ENCODE assay signal across 14 cellular contexts in genomic region chr4:185837415-185838103, GRCh38. TPM values are rescaled to one million over a fixed set of nuclear protein-coding genes. Genes with fewer than 3 reads are reported as not detected.
A peak's percentile ranks its signal among the peaks of the same experiment; 100 is the strongest.
DNase-seq lines count a peak whose midpoint lies in the region; TF ChIP-seq lines count a peak whose summit lies in the region.
"Had no signal": no experiment of that assay in that cellular context is flagged by ENCODE, and none has a peak within 500 bp of the region (broad histone marks: within the 10 kb centered on the region; RNA-seq: fewer than 3 reads in every experiment).

No MANE protein-coding gene starts in this region.

- POLR2A ChIA-PET in SK-N-SH (lab: Yijun Ruan, JAX), result no interaction called here

- peaks cover 13% of the 10 kb centered on the region for H3K4me1 Mint-ChIP-seq in neural progenitor cell

- CTCF ChIA-PET in SK-N-SH (lab: Yijun Ruan, JAX), result interaction anchor here (1.0 kb wide), 1 partner anchor 240 kb away, joined by 3 read pairs; no protein-coding TSS in a partner anchor

- H3K4me2 ChIP-seq in SK-N-SH, result no peak overlapping the region
- H3K4me2 ChIP-seq in neural progenitor cell, result peak overlapping the region; percentile 28

- peaks cover 22% of the 10 kb centered on the region for H3F3A ChIP-seq in SK-N-SH (replicated peaks; ENCODE audit: insufficient read depth)
- peaks cover 57% of the 10 kb centered on the region for H3F3A ChIP-seq in neural progenitor cell (ENCODE audit: low read depth)

- TF ChIP-seq EP300 in SK-N-SH (IDR thresholded peaks at IDR 0.05; ENCODE audit: borderline replicate concordance in 1 of 2, low read depth in 1 of 2, low read length in 1 of 2), result no peak

- H3K27me3 ChIP-seq in ACC112 (ENCODE audit: insufficient read depth, low read length) (no peaks in the 10 kb centered on the region), SK-N-SH (ENCODE audit: insufficient read depth) (no peaks in the 10 kb centered on the region), neural progenitor cell (no peaks in the 10 kb centered on the region)
- H3K27me3 ChIP-seq: neutrophil had no signal

- 84% methylated on average over 4 of the region's 4 CpGs for WGBS in SK-N-SH (ENCODE audit: low lambda C conversion rate)

- peaks cover 3% of the 10 kb centered on the region for H3K36me3 Mint-ChIP-seq in neural progenitor cell

- no peak for TF ChIP-seq RAD21 in SK-N-SH (IDR thresholded peaks at IDR 0.05; ENCODE audit: low read length)

- H3K4me3 Mint-ChIP-seq in neural progenitor cell, result no peak overlapping the region
- H3K4me3 Mint-ChIP-seq: activated CD8-positive, alpha-beta T cell treated with anti-CD3 and anti-CD28 coated beads, Interleukin-2, amount 10 ng/mL, durations not matched to agents 7 days and 5 days; effector memory CD8-positive, alpha-beta T cell; HFFc6 had no signal

- H3K4me3 ChIP-seq in ACC112 (ENCODE audit: low read depth, low read length) (no peak overlapping the region), SK-N-SH (ENCODE audit: low read depth in 2 of 2, low read length in 1 of 2) (no peak overlapping the region), fibroblast of the aortic adventitia (ENCODE audit: low read depth, low read length) (no peak overlapping the region), neural progenitor cell (no peak overlapping the region)

- DNase-seq in SK-N-SH (no peak), fibroblast of the aortic adventitia (ENCODE audit: low read depth) (peak; percentile 8), neural progenitor cell (ENCODE audit: low spot score) (no peak), EL (no peak), OCI-M2 (lab: John Stamatoyannopoulos, UW; ENCODE audit: unreplicated experiment) (no peak), NCI-H345 treated with DMSO at 0.1 percent for 48 hours (lab: John Stamatoyannopoulos, UW; ENCODE audit: unreplicated experiment) (no peak)
- no peak for DNase-seq in stimulated activated CD4-positive, alpha-beta T cell treated with anti-CD3 and anti-CD28 coated beads, Interleukin-2, amount 100 ng/mL, for 48 hours
- DNase-seq: activated CD8-positive, alpha-beta T cell treated with anti-CD3 and anti-CD28 coated beads, Interleukin-2, amount 10 ng/mL, durations not matched to agents 7 days and 5 days; effector memory CD8-positive, alpha-beta T cell; HFFc6; SHP77 had no signal

- TF ChIP-seq CTCF in SK-N-SH (IDR thresholded peaks at IDR 0.05), result no peak
- TF ChIP-seq CTCF in fibroblast of the aortic adventitia (IDR thresholded peaks at IDR 0.05; ENCODE audit: insufficient read depth, low read length), result no peak
- TF ChIP-seq CTCF in neural progenitor cell (IDR thresholded peaks at IDR 0.05), result no peak

- H2AFZ ChIP-seq in ACC112 (ENCODE audit: low read length, unreplicated experiment) (peak overlapping the region; percentile 20), SK-N-SH (ENCODE audit: low read depth) (peak overlapping the region; percentile 53; the same call in 1 of the 2 replicates), neural progenitor cell (replicated peaks) (peak overlapping the region; percentile 75)

- H3K27ac ChIP-seq in ACC112 (ENCODE audit: low read depth, low read length) (peak overlapping the region; percentile 95), SK-N-SH (ENCODE audit: low read depth in 2 of 2, low read length in 1 of 2) (peak overlapping the region in 1 of 2 experiments; percentile 94; a peak in 2 of 4 replicates), neural progenitor cell (peak overlapping the region; percentile 13)
- H3K27ac ChIP-seq: HL-60, neutrophil had no signal

- H3K9ac ChIP-seq in SK-N-SH (no peak overlapping the region), neural progenitor cell (no peak overlapping the region)

- H3K27ac Mint-ChIP-seq in neural progenitor cell, result peak overlapping the region; percentile 92
- H3K27ac Mint-ChIP-seq: activated CD8-positive, alpha-beta T cell treated with anti-CD3 and anti-CD28 coated beads, Interleukin-2, amount 10 ng/mL, durations not matched to agents 7 days and 5 days; effector memory CD8-positive, alpha-beta T cell; HFFc6 had no signal

- H3K36me3 ChIP-seq in ACC112 (ENCODE audit: insufficient read depth, low read length) (no peaks in the 10 kb centered on the region), SK-N-SH (replicated peaks in 1 of 2; ENCODE audit: control insufficient read depth in 1 of 2, insufficient read depth in 2 of 2, low read length in 1 of 2) (no peaks in the 10 kb centered on the region), neural progenitor cell (no peaks in the 10 kb centered on the region)
- H3K36me3 ChIP-seq: neutrophil had no signal

- no peaks in the 10 kb centered on the region for H4K20me1 ChIP-seq in SK-N-SH (ENCODE audit: insufficient read depth)
- no peaks in the 10 kb centered on the region for H4K20me1 ChIP-seq in neural progenitor cell (ENCODE audit: low read depth)

- H3K9me2 ChIP-seq in SK-N-SH, result no peaks in the 10 kb centered on the region

- H3K4me1 ChIP-seq in ACC112 (ENCODE audit: control insufficient read depth, insufficient read depth, low read length, unreplicated experiment) (peaks cover 58% of the 10 kb centered on the region), SK-N-SH (ENCODE audit: control insufficient read depth in 1 of 2, insufficient read depth in 2 of 2, low read depth in 1 of 2, low read length in 1 of 2) (peaks cover 17 to 36% of the 10 kb centered on the region in 2 experiments; a peak in 3 of 4 replicates), neural progenitor cell (peaks cover 72% of the 10 kb centered on the region)

- peaks cover 4% of the 10 kb centered on the region for H3K9me3 Mint-ChIP-seq in neural progenitor cell
- H3K9me3 Mint-ChIP-seq: effector memory CD8-positive, alpha-beta T cell; HFFc6 had no signal

- H3K79me2 ChIP-seq in ACC112 (ENCODE audit: control insufficient read depth, insufficient read depth, low read length, unreplicated experiment), result no peaks in the 10 kb centered on the region
- no peaks in the 10 kb centered on the region for H3K79me2 ChIP-seq in SK-N-SH (ENCODE audit: insufficient read depth)
- H3K79me2 ChIP-seq in neural progenitor cell (ENCODE audit: low read depth), result no peaks in the 10 kb centered on the region

- H3K27me3 Mint-ChIP-seq in neural progenitor cell (ENCODE audit: insufficient read depth, low read depth), result peaks cover 8% of the 10 kb centered on the region

- H3K9me3 ChIP-seq in SK-N-SH (no peaks in the 10 kb centered on the region), neural progenitor cell (ENCODE audit: low read depth) (no peaks in the 10 kb centered on the region)
- H3K9me3 ChIP-seq: neutrophil had no signal

TF ChIP-seq in SK-N-SH, 30 proteins besides CTCF, POLR2A, EP300 and RAD21:
- TF ChIP-seq ELF1 (IDR thresholded peaks at IDR 0.05) (no peak), GABPA (IDR thresholded peaks at IDR 0.05; ENCODE audit: low read depth) (no peak), TEAD4 (IDR thresholded peaks at IDR 0.05; ENCODE audit: borderline replicate concordance, insufficient read depth) (no peak), USF2 (IDR thresholded peaks at IDR 0.05; ENCODE audit: borderline replicate concordance, low read depth, low read length) (no peak), MAX (IDR thresholded peaks at IDR 0.05; ENCODE audit: low read depth) (no peak)

RNA-seq across cellular contexts. Expression of gene SORBS2, which starts 25.6 kb away (rescaled TPM):
- 2.5 and 3.1 TPM in 2 replicates for polyA plus RNA-seq in SK-N-SH (2012; rRNA removed)
- polyA plus RNA-seq in SK-N-SH (2012; cell fraction: cytosol; rRNA removed), result 1.5 and 2.4 TPM in 2 replicates
- 3.8 and 4.7 TPM in 2 replicates for polyA plus RNA-seq in SK-N-SH (2012; cell fraction: nucleus; rRNA removed)
- 2.8 and 5.8 TPM in 2 replicates for total RNA-seq in fibroblast of the aortic adventitia (ENCODE audit: low replicate concordance)
- total RNA-seq in neural progenitor cell (ENCODE audit: low replicate concordance), result 13.5 and 15.7 TPM in 2 replicates
- total RNA-seq: activated CD8-positive, alpha-beta T cell treated with anti-CD3 and anti-CD28 coated beads, Interleukin-2, amount 10 ng/mL, durations not matched to agents 7 days and 5 days had no signal

Comparison
In these comparisons a context has a peak if more than half of its experiments do, and no peak if none do; other contexts are left out.
1. H2AFZ ChIP-seq: peak in every context shown above with its lines; median percentile 75 in neural progenitor cell; 53 in SK-N-SH; 20 in ACC112.